In the genomic region with DNA sequence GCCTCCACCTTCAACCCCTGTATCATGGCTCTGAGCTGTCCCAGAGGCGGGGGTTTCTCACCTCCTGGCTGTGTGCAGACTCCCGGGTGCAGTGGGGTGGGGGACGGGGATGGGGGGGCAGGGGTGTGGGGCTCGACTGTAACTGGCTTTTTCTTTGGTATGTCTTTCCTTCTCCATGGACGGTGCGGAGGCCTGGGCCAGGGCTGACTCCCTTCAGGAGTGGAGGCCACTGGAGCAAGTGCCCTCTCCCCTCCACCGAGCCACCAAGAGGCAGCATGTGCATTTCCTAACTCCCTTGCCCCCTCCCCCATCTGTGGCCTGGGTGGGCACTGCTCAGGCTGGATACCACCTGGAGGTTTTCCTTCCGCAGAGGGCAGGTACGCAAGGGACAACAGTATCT, we compare ENCODE assay signal across 26 cellular contexts.
"Had no signal": no experiment of that assay in that cellular context is flagged by ENCODE, and none has a peak within 500 bp of the region (broad histone marks: within the 10 kb centered on the region; RNA-seq: fewer than 3 reads in every experiment).

No MANE protein-coding gene starts in this region.

- H3K4me1 Mint-ChIP-seq: activated CD4-positive, alpha-beta memory T cell treated with anti-CD3 and anti-CD28 coated beads, Interleukin-2, amount 10 ng/mL, durations not matched to agents 7 days and 5 days; activated CD4-positive, alpha-beta T cell treated with anti-CD3 and anti-CD28 coated beads, Interleukin-2, amount 10 ng/mL, durations not matched to agents 7 days and 5 days; activated naive CD4-positive, alpha-beta T cell treated with anti-CD3 and anti-CD28 coated beads, Interleukin-2, amount 50 U/mL, for 24 hours; activated naive CD8-positive, alpha-beta T cell treated with anti-CD3 and anti-CD28 coated beads for 36 hours; activated naive CD8-positive, alpha-beta T cell treated with anti-CD3 and anti-CD28 coated beads, Interleukin-2, amount 50 U/mL, for 24 hours had no signal

- H3K4me1 ChIP-seq: adrenal gland, body of pancreas had no signal

- H3K27me3 ChIP-seq: body of pancreas had no signal

- H3K27me3 Mint-ChIP-seq: activated CD4-positive, alpha-beta memory T cell treated with anti-CD3 and anti-CD28 coated beads, Interleukin-2, amount 10 ng/mL, durations not matched to agents 7 days and 5 days; activated CD4-positive, alpha-beta T cell treated with anti-CD3 and anti-CD28 coated beads, Interleukin-2, amount 10 ng/mL, durations not matched to agents 7 days and 5 days; activated naive CD4-positive, alpha-beta T cell treated with anti-CD3 and anti-CD28 coated beads, Interleukin-2, amount 50 U/mL, for 24 hours had no signal

- H3K27ac Mint-ChIP-seq: activated CD4-positive, alpha-beta memory T cell treated with anti-CD3 and anti-CD28 coated beads, Interleukin-2, amount 10 ng/mL, durations not matched to agents 7 days and 5 days; activated CD4-positive, alpha-beta T cell treated with anti-CD3 and anti-CD28 coated beads, Interleukin-2, amount 10 ng/mL, durations not matched to agents 7 days and 5 days; activated naive CD4-positive, alpha-beta T cell treated with anti-CD3 and anti-CD28 coated beads for 36 hours; activated naive CD4-positive, alpha-beta T cell treated with anti-CD3 and anti-CD28 coated beads, Interleukin-2, amount 50 U/mL, for 24 hours; activated naive CD8-positive, alpha-beta T cell treated with anti-CD3 and anti-CD28 coated beads for 36 hours; activated naive CD8-positive, alpha-beta T cell treated with anti-CD3 and anti-CD28 coated beads, Interleukin-2, amount 50 U/mL, for 24 hours; activated T-cell treated with anti-CD3 and anti-CD28 coated beads, Interleukin-2, amount 50 U/mL, for 24 hours; activated T-cell treated with anti-CD3 and anti-CD28 coated beads, Interleukin-2, amount 50 U/mL, for 72 hours; effector memory CD8-positive, alpha-beta T cell; WTC11 had no signal

- H3K36me3 ChIP-seq: adrenal gland had no signal

- H3K4me3 Mint-ChIP-seq: activated CD4-positive, alpha-beta memory T cell treated with anti-CD3 and anti-CD28 coated beads, Interleukin-2, amount 10 ng/mL, durations not matched to agents 7 days and 5 days; activated CD4-positive, alpha-beta T cell treated with anti-CD3 and anti-CD28 coated beads, Interleukin-2, amount 10 ng/mL, durations not matched to agents 7 days and 5 days; activated naive CD4-positive, alpha-beta T cell treated with anti-CD3 and anti-CD28 coated beads for 36 hours; activated naive CD4-positive, alpha-beta T cell treated with anti-CD3 and anti-CD28 coated beads, Interleukin-2, amount 50 U/mL, for 24 hours; activated naive CD8-positive, alpha-beta T cell treated with anti-CD3 and anti-CD28 coated beads for 36 hours; activated naive CD8-positive, alpha-beta T cell treated with anti-CD3 and anti-CD28 coated beads, Interleukin-2, amount 50 U/mL, for 24 hours; activated T-cell treated with anti-CD3 and anti-CD28 coated beads, Interleukin-2, amount 50 U/mL, for 24 hours; activated T-cell treated with anti-CD3 and anti-CD28 coated beads, Interleukin-2, amount 50 U/mL, for 72 hours; effector memory CD8-positive, alpha-beta T cell; WTC11 had no signal

- H3K9me3 Mint-ChIP-seq: activated CD4-positive, alpha-beta memory T cell treated with anti-CD3 and anti-CD28 coated beads, Interleukin-2, amount 10 ng/mL, durations not matched to agents 7 days and 5 days; activated CD4-positive, alpha-beta T cell treated with anti-CD3 and anti-CD28 coated beads, Interleukin-2, amount 10 ng/mL, durations not matched to agents 7 days and 5 days; activated naive CD4-positive, alpha-beta T cell treated with anti-CD3 and anti-CD28 coated beads for 36 hours; activated naive CD4-positive, alpha-beta T cell treated with anti-CD3 and anti-CD28 coated beads, Interleukin-2, amount 50 U/mL, for 24 hours; activated naive CD8-positive, alpha-beta T cell treated with anti-CD3 and anti-CD28 coated beads for 36 hours; activated naive CD8-positive, alpha-beta T cell treated with anti-CD3 and anti-CD28 coated beads, Interleukin-2, amount 50 U/mL, for 24 hours; activated T-cell treated with anti-CD3 and anti-CD28 coated beads, Interleukin-2, amount 50 U/mL, for 24 hours; activated T-cell treated with anti-CD3 and anti-CD28 coated beads, Interleukin-2, amount 50 U/mL, for 72 hours; effector memory CD8-positive, alpha-beta T cell; WTC11 had no signal

- H3K36me3 Mint-ChIP-seq: activated naive CD4-positive, alpha-beta T cell treated with anti-CD3 and anti-CD28 coated beads, Interleukin-2, amount 50 U/mL, for 24 hours; activated naive CD8-positive, alpha-beta T cell treated with anti-CD3 and anti-CD28 coated beads for 36 hours; WTC11 had no signal

- H3K27ac ChIP-seq: adrenal gland, body of pancreas, epithelial cell of prostate, VCaP had no signal

- H3K4me3 ChIP-seq: adrenal gland, body of pancreas had no signal

- ATAC-seq: body of pancreas; effector memory CD8-positive, alpha-beta T cell had no signal

- DNase-seq: activated CD4-positive, alpha-beta memory T cell treated with anti-CD3 and anti-CD28 coated beads, Interleukin-2, amount 10 ng/mL, durations not matched to agents 7 days and 5 days; activated CD4-positive, alpha-beta T cell treated with anti-CD3 and anti-CD28 coated beads for 1 hour; activated CD4-positive, alpha-beta T cell treated with anti-CD3 and anti-CD28 coated beads for 4 hours; activated CD4-positive, alpha-beta T cell treated with anti-CD3 and anti-CD28 coated beads, Interleukin-2, amount 10 ng/mL, durations not matched to agents 7 days and 5 days; activated CD4-positive, alpha-beta T cell treated with anti-CD3 and anti-CD28 coated beads, Interleukin-2, amount 50 U/mL, for 4 hours; activated CD8-positive, alpha-beta memory T cell treated with anti-CD3 and anti-CD28 coated beads, Interleukin-2, amount 50 U/mL, for 48 hours; activated naive CD8-positive, alpha-beta T cell treated with anti-CD3 and anti-CD28 coated beads for 36 hours; activated naive CD8-positive, alpha-beta T cell treated with anti-CD3 and anti-CD28 coated beads, Interleukin-2, amount 50 U/mL, for 24 hours; activated T-cell treated with anti-CD3 and anti-CD28 coated beads for 4 hours; activated T-cell treated with anti-CD3 and anti-CD28 coated beads, Interleukin-2, amount 50 U/mL, for 24 hours; activated T-cell treated with anti-CD3 and anti-CD28 coated beads, Interleukin-2, amount 50 U/mL, for 72 hours; adrenal gland; amygdala; body of pancreas; caudate nucleus; cortex of kidney; dermis blood vessel endothelial cell; effector CD4-positive, alpha-beta T cell; effector memory CD8-positive, alpha-beta T cell; foreskin fibroblast; T-helper 2 cell had no signal

- H3K9me3 ChIP-seq: adrenal gland, body of pancreas had no signal
